In genomic region chr11:128804481-128804880, GRCh38 we compare ENCODE assay signal across 14 cellular contexts.
A peak's percentile ranks its signal among the peaks of the same experiment; 100 is the strongest.
DNase-seq lines count a peak whose midpoint lies in the region; ATAC-seq and TF ChIP-seq lines count a peak whose summit lies in the region.
"Had no signal": no experiment of that assay in that cellular context is flagged by ENCODE, and none has a peak within 500 bp of the region (broad histone marks: within the 10 kb centered on the region; RNA-seq: fewer than 3 reads in every experiment).

No MANE protein-coding gene starts in this region.

- ATAC-seq in HG03354 (IDR thresholded peaks at IDR 0.05; ENCODE audit: poor library complexity, severe bottlenecking, unreplicated experiment) (no peak), gastrocnemius medialis (no peak)

- H3K4me1 ChIP-seq in adipocyte (ENCODE audit: control insufficient read depth, insufficient read depth, low read length) (peaks cover 7% of the 10 kb centered on the region), spleen (peaks cover 6 to 52% (median 36%) of the 10 kb centered on the region in 6 donors), gastrocnemius medialis (peaks cover 0 to 3% of the 10 kb centered on the region in 2 donors)
- H3K4me1 ChIP-seq: uterus had no signal

- peaks cover 28% of the 10 kb centered on the region for H3K4me1 Mint-ChIP-seq in activated naive CD4-positive, alpha-beta T cell treated with anti-CD3 and anti-CD28 coated beads, Interleukin-2, amount 10 ng/mL, durations not matched to agents 7 days and 5 days

- H3K9me3 ChIP-seq in adipocyte (ENCODE audit: control insufficient read depth, low read length) (no peaks in the 10 kb centered on the region), spleen (no peaks in the 10 kb centered on the region), gastrocnemius medialis (no peaks in the 10 kb centered on the region)
- H3K9me3 ChIP-seq: uterus had no signal

- H3K9me3 Mint-ChIP-seq in activated naive CD4-positive, alpha-beta T cell treated with anti-CD3 and anti-CD28 coated beads, Interleukin-2, amount 10 ng/mL, durations not matched to agents 7 days and 5 days, result no peaks in the 10 kb centered on the region
- H3K9me3 Mint-ChIP-seq: nephron progenitor cell had no signal

- H3K27ac ChIP-seq in spleen (peak overlapping the region in 7 of 8 donors; percentile 3 to 67 (median 54)), gastrocnemius medialis (no peak overlapping the region)
- H3K27ac ChIP-seq: uterus had no signal

- H3K27me3 ChIP-seq in adipocyte (replicated peaks; ENCODE audit: control insufficient read depth, insufficient read depth, low read length) (no peaks in the 10 kb centered on the region), spleen (replicated peaks in 1 of 7) (no peaks in the 10 kb centered on the region), gastrocnemius medialis (no peaks in the 10 kb centered on the region)
- H3K27me3 ChIP-seq: uterus had no signal

- H3K36me3 Mint-ChIP-seq in activated naive CD4-positive, alpha-beta T cell treated with anti-CD3 and anti-CD28 coated beads, Interleukin-2, amount 10 ng/mL, durations not matched to agents 7 days and 5 days, result peaks cover 70% of the 10 kb centered on the region

- H3K9ac ChIP-seq in adipocyte (ENCODE audit: low read length), result no peak overlapping the region

- in situ Hi-C loops in gastrocnemius medialis (cut with MboI; ENCODE audit: low sequenced_read_pairs in 4 of 4), result no loop called here

- H3K4me3 Mint-ChIP-seq in activated naive CD4-positive, alpha-beta T cell treated with anti-CD3 and anti-CD28 coated beads, Interleukin-2, amount 10 ng/mL, durations not matched to agents 7 days and 5 days, result no peak overlapping the region
- H3K4me3 Mint-ChIP-seq: nephron progenitor cell had no signal

- intact Hi-C loops in spleen (cut with DNase I; ENCODE audit: low total_unique reads), result no loop called here
- intact Hi-C loops in posterior vena cava (cut with DNase I), result no loop called here
- intact Hi-C loops in gastrocnemius medialis (cut with DNase I; ENCODE audit: low total_unique reads), result no loop called here

- H3K27ac Mint-ChIP-seq in activated naive CD4-positive, alpha-beta T cell treated with anti-CD3 and anti-CD28 coated beads, Interleukin-2, amount 10 ng/mL, durations not matched to agents 7 days and 5 days, result peak overlapping the region; percentile 78
- H3K27ac Mint-ChIP-seq: nephron progenitor cell had no signal

- DNase-seq in activated naive CD4-positive, alpha-beta T cell treated with anti-CD3 and anti-CD28 coated beads, Interleukin-2, amount 10 ng/mL, durations not matched to agents 7 days and 5 days, result no peak
- DNase-seq in activated naive CD4-positive, alpha-beta T cell (lab: John Stamatoyannopoulos, UW), result no peak
- DNase-seq in adipocyte (ENCODE audit: low read depth) (peak; percentile 4), fibroblast of villous mesenchyme (ENCODE audit: low read depth) (peak; percentile 40), spleen (no peak), posterior vena cava (ENCODE audit: low spot score) (no peak), gastrocnemius medialis (no peak)
- DNase-seq: activated gamma-delta T cell treated with Interleukin-2 at 50 U/mL for 16 hours; effector CD8-positive, alpha-beta T cell; NCI-H1436 treated with DMSO at 0.1 percent for 48 hours; nephron progenitor cell; T-helper 1 cell; uterus had no signal

- 86 to 94% (median 91%) methylated on average over 5 of the region's 5 CpGs for WGBS in spleen, 5 donors

- TF ChIP-seq POLR2A in spleen (IDR thresholded peaks at IDR 0.05), result no peak
- no peak for TF ChIP-seq POLR2A in gastrocnemius medialis (IDR thresholded peaks at IDR 0.05)

- H3K36me3 ChIP-seq in adipocyte (ENCODE audit: control insufficient read depth, insufficient read depth, low read length, severe bottlenecking) (peaks cover 3% of the 10 kb centered on the region), spleen (peaks cover 3 to 100% (median 78%) of the 10 kb centered on the region in 6 donors), gastrocnemius medialis (peaks cover 0 to under 1% of the 10 kb centered on the region in 2 donors)
- H3K36me3 ChIP-seq: uterus had no signal

- no peaks in the 10 kb centered on the region for H3K27me3 Mint-ChIP-seq in activated naive CD4-positive, alpha-beta T cell treated with anti-CD3 and anti-CD28 coated beads, Interleukin-2, amount 10 ng/mL, durations not matched to agents 7 days and 5 days

- CTCF ChIA-PET in activated naive CD4-positive, alpha-beta T cell treated with anti-CD3 and anti-CD28 coated beads, Interleukin-2, amount 10 ng/mL, durations not matched to agents 7 days and 5 days (lab: Charles Lee), result no interaction called here

- TF ChIP-seq CTCF in fibroblast of villous mesenchyme (IDR thresholded peaks at IDR 0.05; ENCODE audit: insufficient read depth, low read depth, low read length), result no peak
- no peak for TF ChIP-seq CTCF in spleen (IDR thresholded peaks at IDR 0.05 in 8 of 11, conservative IDR thresholded peaks at IDR 0.05 in 3 of 11)
- TF ChIP-seq CTCF in gastrocnemius medialis (IDR thresholded peaks at IDR 0.05 in 4 of 5, conservative IDR thresholded peaks at IDR 0.05 in 1 of 5), result no peak

- H3K4me3 ChIP-seq in adipocyte (ENCODE audit: low read length) (no peak overlapping the region), fibroblast of villous mesenchyme (ENCODE audit: low read depth, low read length) (no peak overlapping the region), spleen (no peak overlapping the region), gastrocnemius medialis (no peak overlapping the region)
- H3K4me3 ChIP-seq: uterus had no signal

Comparison
In these comparisons a context has a peak if more than half of its experiments do, and no peak if none do; other contexts are left out.
1. DNase-seq: peak in adipocyte (single experiment) and fibroblast of villous mesenchyme (single experiment); none in activated naive CD4-positive, alpha-beta T cell treated with anti-CD3 and anti-CD28 coated beads, Interleukin-2, amount 10 ng/mL, durations not matched to agents 7 days and 5 days (single experiment), activated naive CD4-positive, alpha-beta T cell (0 of 4), spleen (single experiment), posterior vena cava (single experiment) and gastrocnemius medialis (0 of 2).
2. H3K27ac ChIP-seq: peak in spleen (7 of 8); none in gastrocnemius medialis (0 of 4).